In genomic region chr2:8685697-8686358, GRCh38 we compare ENCODE assay signal across 8 cellular contexts. TPM values are rescaled to one million over a fixed set of nuclear protein-coding genes. Genes with fewer than 3 reads are reported as not detected.
A peak's percentile ranks its signal among the peaks of the same experiment; 100 is the strongest.
DNase-seq lines count a peak whose midpoint lies in the region; ATAC-seq, FAIRE-seq and TF ChIP-seq lines count a peak whose summit lies in the region.

No MANE protein-coding gene starts in this region.

- H4K20me1 ChIP-seq in GM23248 (ENCODE audit: insufficient read depth): peaks cover 3% of the 10 kb centered on the region; the same call in 1 of the 2 replicates

- in situ Hi-C loops in GM23248 (cut with MboI): loop anchor here (5.0 to 25.0 kb wide), 5 partner anchors 674 to 1574 kb away; no protein-coding TSS in a partner anchor

- peaks cover 18% of the 10 kb centered on the region for H3K36me3 ChIP-seq in GM23248 (ENCODE audit: low read depth)
- no peaks in the 10 kb centered on the region for H3K36me3 ChIP-seq in kidney (ENCODE audit: control insufficient read depth in 1 of 2, insufficient read depth in 2 of 2, low read length in 2 of 2)

- H3K9me3 ChIP-seq in GM23248 (ENCODE audit: low read depth): no peaks in the 10 kb centered on the region
- no peaks in the 10 kb centered on the region for H3K9me3 ChIP-seq in kidney (ENCODE audit: control insufficient read depth in 1 of 2, low read length in 2 of 2)

- H3K27ac ChIP-seq in GM23248 (peak overlapping the region; percentile 93), kidney (ENCODE audit: low read depth in 2 of 2, low read length in 2 of 2) (peak overlapping the region; percentile 84 to 88)

- FAIRE-seq in kidney (lab: Jason Lieb, UNC): no peak

- TF ChIP-seq CTCF in WI38 (IDR thresholded peaks at IDR 0.05; ENCODE audit: low read depth, low read length): peak; percentile 78
- peak; percentile 39 for TF ChIP-seq CTCF in cardiac fibroblast (IDR thresholded peaks at IDR 0.05; ENCODE audit: low read depth, low read length)
- peak; percentile 95 for TF ChIP-seq CTCF in kidney (IDR thresholded peaks at IDR 0.05; ENCODE audit: borderline replicate concordance, extremely low read depth, insufficient read depth)

- peaks cover 32% of the 10 kb centered on the region for H3K79me2 ChIP-seq in GM23248 (ENCODE audit: insufficient read depth)

- H3K27me3 ChIP-seq in GM23248 (replicated peaks; ENCODE audit: insufficient read depth): no peaks in the 10 kb centered on the region

- peak overlapping the region; percentile 93 for H3K4me2 ChIP-seq in GM23248 (ENCODE audit: unreplicated experiment)

- 0% methylated on average over 7 to 48 of the region's 50 CpGs for WGBS in GM23248 (ENCODE audit: low coverage in 1 of 2, low lambda C conversion rate in 2 of 2, missing lambda C conversion rate in 2 of 2), 2 experiments

- no peaks in the 10 kb centered on the region for H3K9me2 ChIP-seq in GM23248 (ENCODE audit: insufficient read depth)

- H3K9ac ChIP-seq in GM23248 (peak overlapping the region; percentile 99), kidney (ENCODE audit: low read length in 2 of 2) (peak overlapping the region in 1 of 2 donors; percentile 49)

- peaks cover 6% of the 10 kb centered on the region; the same call in 1 of the 2 replicates for H3K4me1 ChIP-seq in GM23248 (ENCODE audit: insufficient read depth)
- H3K4me1 ChIP-seq in kidney (ENCODE audit: control insufficient read depth in 1 of 2, insufficient read depth in 1 of 2, low read depth in 1 of 2, low read length in 2 of 2): peaks cover 0 to 2% of the 10 kb centered on the region in 2 donors

- peak overlapping the region; percentile 62 for H2AFZ ChIP-seq in GM23248

- DNase-seq in DMS53 treated with DMSO at 0.1 percent for 48 hours (lab: John Stamatoyannopoulos, UW; ENCODE audit: unreplicated experiment): peak; percentile 25
- DNase-seq in GM23248: peak; percentile 77
- peak; percentile 59 for DNase-seq in NCI-H128 (lab: John Stamatoyannopoulos, UW; ENCODE audit: unreplicated experiment)
- peak; percentile 31 to 54 for DNase-seq in cardiac fibroblast (ENCODE audit: low read depth in 2 of 2)
- DNase-seq in kidney: peak; percentile 90
- peak; percentile 81 for DNase-seq in stimulated activated CD4-positive, alpha-beta T cell treated with anti-CD3 and anti-CD28 coated beads, Interleukin-12 subunit alpha, Interleukin-12 subunit beta, amount 100 ng/mL, for 4 hours

- peak overlapping the region; percentile 100 for H3K4me3 ChIP-seq in GM23248
- peak overlapping the region; percentile 87 for H3K4me3 ChIP-seq in WI38 (ENCODE audit: low read depth, low read length)
- peak overlapping the region; percentile 8 to 49 for H3K4me3 ChIP-seq in cardiac fibroblast (replicated peaks in 1 of 2; ENCODE audit: low read depth in 2 of 2, low read length in 2 of 2)
- H3K4me3 ChIP-seq in kidney (ENCODE audit: low read length in 2 of 2): peak overlapping the region; percentile 14 to 88

- ATAC-seq in GM21515 (IDR thresholded peaks at IDR 0.05; ENCODE audit: unreplicated experiment): no peak

- peaks cover 33% of the 10 kb centered on the region for H3F3A ChIP-seq in GM23248 (ENCODE audit: insufficient read depth)

- intact Hi-C loops in kidney (cut with DNase I): loop anchor here (10.0 kb wide), 1 partner anchor 961 kb away; no protein-coding TSS in a partner anchor

RNA-seq across cellular contexts. Expression of gene ID2, which starts 4.0 kb away (rescaled TPM):
- 548 and 668 TPM in 2 replicates for total RNA-seq in GM23248 (2014; rRNA removed; shearing (Covaris generic))
- polyA plus RNA-seq in GM23248 (2016; fragmentation: Nextera tagmentation; extraction: Ambion mirVana) (468 and 478 TPM in 2 replicates), kidney (ENCODE audit: insufficient read depth, low read depth, low replicate concordance) (113 TPM)
- total RNA-seq in kidney: 74.6 TPM

Comparison
In these comparisons a context has a peak if more than half of its experiments do, and no peak if none do; other contexts are left out.
1. DNase-seq: peak in every context shown above with its lines; median percentile 90 in kidney; 81 in stimulated activated CD4-positive, alpha-beta T cell treated with anti-CD3 and anti-CD28 coated beads, Interleukin-12 subunit alpha, Interleukin-12 subunit beta, amount 100 ng/mL, for 4 hours; 77 in GM23248; 59 in NCI-H128; 42 in cardiac fibroblast; 25 in DMS53 treated with DMSO at 0.1 percent for 48 hours.
2. H3K4me3 ChIP-seq: peak in every context shown above with its lines; median percentile 100 in GM23248; 87 in WI38; 51 in kidney; 28 in cardiac fibroblast.
3. CTCF ChIP-seq: peak in every context shown above with its lines; median percentile 95 in kidney; 78 in WI38; 39 in cardiac fibroblast.